ENCODE assay signal across 8 cellular contexts in the genomic region with DNA sequence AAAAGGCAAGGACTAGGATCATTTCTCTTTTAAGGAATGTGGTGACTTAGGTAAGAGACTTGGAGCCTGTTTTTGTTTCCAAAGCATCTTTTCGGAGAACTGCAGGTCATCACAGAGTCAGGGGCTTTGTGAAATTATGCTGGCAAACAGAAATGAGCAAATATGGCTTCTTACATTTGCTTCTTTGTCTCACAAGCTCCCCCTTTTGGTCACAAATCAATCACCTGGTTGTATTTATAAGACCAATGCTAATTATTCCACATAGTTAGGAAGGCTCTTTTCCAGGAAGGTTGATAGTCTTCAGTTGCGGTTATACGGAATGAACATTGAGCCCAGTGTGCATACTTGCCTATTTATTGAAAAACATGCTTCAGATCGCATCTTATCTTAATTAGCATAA. TPM values are rescaled to one million over a fixed set of nuclear protein-coding genes. Genes with fewer than 3 reads are reported as not detected.
A peak's percentile ranks its signal among the peaks of the same experiment; 100 is the strongest.
DNase-seq lines count a peak whose midpoint lies in the region; ATAC-seq, FAIRE-seq and TF ChIP-seq lines count a peak whose summit lies in the region.

No MANE protein-coding gene starts in this region.

- H3K4me1 Mint-ChIP-seq in activated T-cell treated with anti-CD3 and anti-CD28 coated beads, Interleukin-2, amount 50 U/mL, for 4 hours (ENCODE audit: low read depth), result no peaks in the 10 kb centered on the region

- H3K9ac ChIP-seq in PC-3 (ENCODE audit: low read length), result no peak overlapping the region

- no peak overlapping the region for H3K27ac ChIP-seq in PC-3 (ENCODE audit: low read length)

- POLR2A ChIA-PET in PC-3 (lab: Charles Lee; ENCODE audit: unreplicated experiment), result no interaction called here

- H3K36me3 ChIP-seq in PC-3 (ENCODE audit: low read depth, low read length), result no peaks in the 10 kb centered on the region

- H3K36me3 Mint-ChIP-seq in activated T-cell treated with anti-CD3 and anti-CD28 coated beads, Interleukin-2, amount 50 U/mL, for 4 hours (ENCODE audit: insufficient read depth), result no peaks in the 10 kb centered on the region

- FAIRE-seq in H54 (lab: Jason Lieb, UNC), result peak; percentile 79

- no peak for TF ChIP-seq POLR2A in H54 (IDR thresholded peaks at IDR 0.05; ENCODE audit: low read depth, low read length)

- no peaks in the 10 kb centered on the region for H3K9me3 ChIP-seq in PC-3 (ENCODE audit: low read length)

- H3K4me3 Mint-ChIP-seq in activated T-cell treated with anti-CD3 and anti-CD28 coated beads, Interleukin-2, amount 50 U/mL, for 4 hours, result no peak overlapping the region

- no peaks in the 10 kb centered on the region for H4K20me1 ChIP-seq in PC-3 (ENCODE audit: low read length)

- no peaks in the 10 kb centered on the region for H3K9me2 ChIP-seq in PC-3 (replicated peaks; ENCODE audit: low read length)

- H3K27me3 Mint-ChIP-seq in activated T-cell treated with anti-CD3 and anti-CD28 coated beads, Interleukin-2, amount 50 U/mL, for 4 hours (ENCODE audit: low read depth), result peaks cover 23% of the 10 kb centered on the region

- CTCF ChIA-PET in PC-3 (lab: Charles Lee), result interaction anchor here (0.6 to 1.3 kb wide), 5 partner anchors 18 to 1048 kb away, joined by 3 to 9 read pairs (median 4); a partner anchor contains a TSS

- BruUV-seq in PC-3 (replicated peaks; lab: Mats Ljungman, UMichigan), result no TSS peak

- in situ Hi-C loops in GM13976 (cut with MboI; ENCODE audit: low sequenced_read_pairs, unreplicated experiment), result no loop called here

- H3F3A ChIP-seq in PC-3 (ENCODE audit: low read length, unreplicated experiment), result no peaks in the 10 kb centered on the region

- no peaks in the 10 kb centered on the region for H3K9me3 Mint-ChIP-seq in activated T-cell treated with anti-CD3 and anti-CD28 coated beads, Interleukin-2, amount 50 U/mL, for 4 hours

- no peaks in the 10 kb centered on the region for H3K79me2 ChIP-seq in PC-3 (ENCODE audit: low read length)

- peaks cover 13% of the 10 kb centered on the region; the same call in 1 of the 2 replicates for H3K4me1 ChIP-seq in PC-3 (ENCODE audit: insufficient read depth, low read length)

- no peaks in the 10 kb centered on the region for H3K27me3 ChIP-seq in PC-3 (ENCODE audit: low read length)

- no peak overlapping the region for H3K4me2 ChIP-seq in PC-3 (ENCODE audit: low read length)

- peak; percentile 65 for ATAC-seq in PC-3
- ATAC-seq in activated T-cell treated with anti-CD3 and anti-CD28 coated beads, Interleukin-2, amount 50 U/mL, for 4 hours, result no peak

- TF ChIP-seq CTCF in AG09309 (IDR thresholded peaks at IDR 0.05; ENCODE audit: control insufficient read depth, insufficient read depth, low read depth, low read length, missing control alignments), result peak; percentile 56
- TF ChIP-seq CTCF in PC-3 (conservative IDR thresholded peaks at IDR 0.05; ENCODE audit: low read depth, low read length), result peak; percentile 85
- no peak for TF ChIP-seq CTCF in GM13976 (IDR thresholded peaks at IDR 0.05; ENCODE audit: borderline replicate concordance, control extremely low read depth, extremely low read depth, insufficient read depth, missing control alignments)

- H2AFZ ChIP-seq in PC-3 (ENCODE audit: low read length), result peak overlapping the region; percentile 63

- no peak for DNase-seq in AG09309 (ENCODE audit: low read depth)
- no peak for DNase-seq in H54 (ENCODE audit: insufficient read length, low spot score)
- peak; percentile 78 for DNase-seq in PC-3
- DNase-seq in foreskin melanocyte, result peak; percentile 13
- DNase-seq in retina, result no peak
- no peak for DNase-seq in activated T-cell treated with anti-CD3 and anti-CD28 coated beads, Interleukin-2, amount 50 U/mL, for 4 hours
- no peak for DNase-seq in GM13976 (ENCODE audit: low spot score)
- DNase-seq in NCI-H2081 treated with DMSO at 0.1 percent for 48 hours (lab: John Stamatoyannopoulos, UW), result no peak

- intact Hi-C loops in PC-3 (cut with micrococcal nuclease), result loop anchor here (1.0 kb wide), 1 partner anchor 18 kb away; no protein-coding TSS in a partner anchor

- H3K4me3 ChIP-seq in AG09309 (ENCODE audit: control insufficient read depth, low read depth, low read length) (no peak overlapping the region), PC-3 (ENCODE audit: low read length) (no peak overlapping the region)

RNA-seq across cellular contexts. Expression of a gene that starts 34.6 kb away (rescaled TPM):
- total RNA-seq in PC-3 (2014; rRNA removed), result 1.0 and 2.5 TPM in 2 replicates
- total RNA-seq in activated T-cell treated with anti-CD3 and anti-CD28 coated beads, Interleukin-2, amount 50 U/mL, for 4 hours, result under 1 TPM; 0.58 to 0.90 (median 0.63) TPM

RNA-seq across cellular contexts. Expression of a gene that starts 36.1 kb away (rescaled TPM):
- total RNA-seq in PC-3 (2014; rRNA removed), result not detected in 2 replicates
- not detected for total RNA-seq in activated T-cell treated with anti-CD3 and anti-CD28 coated beads, Interleukin-2, amount 50 U/mL, for 4 hours

Comparison
In these comparisons a context has a peak if more than half of its experiments do, and no peak if none do; other contexts are left out.
1. DNase-seq: peak in PC-3 (single experiment) and foreskin melanocyte (single experiment); none in AG09309 (single experiment), H54 (single experiment), retina (single experiment), activated T-cell treated with anti-CD3 and anti-CD28 coated beads, Interleukin-2, amount 50 U/mL, for 4 hours (single experiment), GM13976 (single experiment) and NCI-H2081 treated with DMSO at 0.1 percent for 48 hours (single experiment).